Comparison of ENCODE assay signal across 1 cellular context in the genomic region with DNA sequence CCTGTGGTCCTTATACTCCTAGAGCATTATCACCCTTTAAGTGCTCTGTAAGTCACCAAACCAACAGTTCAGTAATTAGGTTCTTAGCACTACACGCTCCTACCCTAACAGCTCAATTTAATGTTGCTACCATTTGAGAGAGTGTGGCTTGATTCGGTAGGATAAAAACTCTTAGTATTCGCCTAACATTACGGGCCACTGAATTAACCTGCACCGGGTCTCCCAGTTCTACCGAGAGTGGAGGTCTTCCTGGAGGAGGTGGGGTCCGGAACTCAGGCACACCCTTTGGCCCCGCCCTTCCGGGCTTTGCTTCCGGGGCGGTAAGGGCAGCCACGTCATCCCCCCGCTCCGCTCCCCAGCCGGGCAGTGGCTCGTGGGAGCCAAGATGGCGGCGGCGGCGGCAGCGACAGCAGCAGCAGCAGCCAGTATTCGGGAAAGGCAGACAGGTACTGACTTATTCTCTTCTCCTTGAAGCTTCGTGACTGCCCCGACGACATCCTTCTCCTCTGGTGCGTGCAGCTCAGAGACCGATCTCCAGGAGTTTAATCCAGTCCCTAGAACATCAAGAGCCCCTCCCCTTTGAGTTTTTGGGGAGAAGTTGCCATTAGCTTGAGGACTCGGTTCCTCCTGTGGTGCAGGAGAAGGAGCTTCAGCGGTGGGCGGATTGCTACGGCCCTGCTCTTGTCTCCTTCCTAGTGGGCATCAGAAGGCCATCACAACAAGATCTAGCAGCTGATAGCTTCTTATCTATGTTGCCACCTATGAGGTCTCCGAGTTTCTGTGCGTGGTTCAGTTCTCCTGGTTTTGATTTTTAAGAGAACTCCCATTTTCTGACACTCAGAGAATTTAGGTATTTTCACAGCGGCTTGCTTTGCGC.
TF ChIP-seq lines count a peak whose summit lies in the region.

A gene with protein sequence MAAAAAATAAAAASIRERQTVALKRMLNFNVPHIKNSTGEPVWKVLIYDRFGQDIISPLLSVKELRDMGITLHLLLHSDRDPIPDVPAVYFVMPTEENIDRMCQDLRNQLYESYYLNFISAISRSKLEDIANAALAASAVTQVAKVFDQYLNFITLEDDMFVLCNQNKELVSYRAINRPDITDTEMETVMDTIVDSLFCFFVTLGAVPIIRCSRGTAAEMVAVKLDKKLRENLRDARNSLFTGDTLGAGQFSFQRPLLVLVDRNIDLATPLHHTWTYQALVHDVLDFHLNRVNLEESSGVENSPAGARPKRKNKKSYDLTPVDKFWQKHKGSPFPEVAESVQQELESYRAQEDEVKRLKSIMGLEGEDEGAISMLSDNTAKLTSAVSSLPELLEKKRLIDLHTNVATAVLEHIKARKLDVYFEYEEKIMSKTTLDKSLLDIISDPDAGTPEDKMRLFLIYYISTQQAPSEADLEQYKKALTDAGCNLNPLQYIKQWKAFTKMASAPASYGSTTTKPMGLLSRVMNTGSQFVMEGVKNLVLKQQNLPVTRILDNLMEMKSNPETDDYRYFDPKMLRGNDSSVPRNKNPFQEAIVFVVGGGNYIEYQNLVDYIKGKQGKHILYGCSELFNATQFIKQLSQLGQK (plus strand): TSS at position 366 of the 877 bp plus-strand sequence. CDS start 20 bp downstream, at position 386.

TF ChIP-seq in HepG2, 621 proteins besides CTCF, POLR2A, EP300 and RAD21 (continued from another document and continues in another):
- TF ChIP-seq, protein P1, sequence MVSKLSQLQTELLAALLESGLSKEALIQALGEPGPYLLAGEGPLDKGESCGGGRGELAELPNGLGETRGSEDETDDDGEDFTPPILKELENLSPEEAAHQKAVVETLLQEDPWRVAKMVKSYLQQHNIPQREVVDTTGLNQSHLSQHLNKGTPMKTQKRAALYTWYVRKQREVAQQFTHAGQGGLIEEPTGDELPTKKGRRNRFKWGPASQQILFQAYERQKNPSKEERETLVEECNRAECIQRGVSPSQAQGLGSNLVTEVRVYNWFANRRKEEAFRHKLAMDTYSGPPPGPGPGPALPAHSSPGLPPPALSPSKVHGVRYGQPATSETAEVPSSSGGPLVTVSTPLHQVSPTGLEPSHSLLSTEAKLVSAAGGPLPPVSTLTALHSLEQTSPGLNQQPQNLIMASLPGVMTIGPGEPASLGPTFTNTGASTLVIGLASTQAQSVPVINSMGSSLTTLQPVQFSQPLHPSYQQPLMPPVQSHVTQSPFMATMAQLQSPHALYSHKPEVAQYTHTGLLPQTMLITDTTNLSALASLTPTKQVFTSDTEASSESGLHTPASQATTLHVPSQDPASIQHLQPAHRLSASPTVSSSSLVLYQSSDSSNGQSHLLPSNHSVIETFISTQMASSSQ (IDR thresholded peaks at IDR 0.05; ENCODE audit: low read depth): peak; percentile 74; the same call in 1 of the 2 replicates
- TF ChIP-seq, protein P1 (CRISPR knock-in tag; IDR thresholded peaks at IDR 0.05; ENCODE audit: borderline replicate concordance): peak; percentile 96; the same call in 1 of the 2 replicates
- peak; percentile 89 for TF ChIP-seq ZNF644 (CRISPR knock-in tag; IDR thresholded peaks at IDR 0.05; ENCODE audit: low read depth)
- TF ChIP-seq HNF4A (CRISPR knock-in tag; IDR thresholded peaks at IDR 0.05): peak; percentile 54
- TF ChIP-seq, protein P2, sequence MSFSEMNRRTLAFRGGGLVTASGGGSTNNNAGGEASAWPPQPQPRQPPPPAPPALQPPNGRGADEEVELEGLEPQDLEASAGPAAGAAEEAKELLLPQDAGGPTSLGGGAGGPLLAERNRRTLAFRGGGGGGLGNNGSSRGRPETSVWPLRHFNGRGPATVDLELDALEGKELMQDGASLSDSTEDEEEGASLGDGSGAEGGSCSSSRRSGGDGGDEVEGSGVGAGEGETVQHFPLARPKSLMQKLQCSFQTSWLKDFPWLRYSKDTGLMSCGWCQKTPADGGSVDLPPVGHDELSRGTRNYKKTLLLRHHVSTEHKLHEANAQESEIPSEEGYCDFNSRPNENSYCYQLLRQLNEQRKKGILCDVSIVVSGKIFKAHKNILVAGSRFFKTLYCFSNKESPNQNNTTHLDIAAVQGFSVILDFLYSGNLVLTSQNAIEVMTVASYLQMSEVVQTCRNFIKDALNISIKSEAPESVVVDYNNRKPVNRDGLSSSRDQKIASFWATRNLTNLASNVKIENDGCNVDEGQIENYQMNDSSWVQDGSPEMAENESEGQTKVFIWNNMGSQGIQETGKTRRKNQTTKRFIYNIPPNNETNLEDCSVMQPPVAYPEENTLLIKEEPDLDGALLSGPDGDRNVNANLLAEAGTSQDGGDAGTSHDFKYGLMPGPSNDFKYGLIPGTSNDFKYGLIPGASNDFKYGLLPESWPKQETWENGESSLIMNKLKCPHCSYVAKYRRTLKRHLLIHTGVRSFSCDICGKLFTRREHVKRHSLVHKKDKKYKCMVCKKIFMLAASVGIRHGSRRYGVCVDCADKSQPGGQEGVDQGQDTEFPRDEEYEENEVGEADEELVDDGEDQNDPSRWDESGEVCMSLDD (CRISPR knock-in tag; IDR thresholded peaks at IDR 0.05; ENCODE audit: borderline replicate concordance): peak; percentile 90; the same call in 1 of the 2 replicates
- TF ChIP-seq SRSF4 (IDR thresholded peaks at IDR 0.05; ENCODE audit: low read depth, low read length, poor library complexity, severe bottlenecking): peak; percentile 65
- no peak for TF ChIP-seq RFX1 (IDR thresholded peaks at IDR 0.05)
- peak; percentile 77 for TF ChIP-seq NCOA1 (CRISPR knock-in tag; IDR thresholded peaks at IDR 0.05)
- TF ChIP-seq KDM6A (CRISPR knock-in tag; IDR thresholded peaks at IDR 0.05; ENCODE audit: low read depth): 0 out of 2 replicates have a peak, but pooled peaks have one; percentile 48
- TF ChIP-seq FOXA1 (IDR thresholded peaks at IDR 0.05): no peak
- peak; percentile 67 for TF ChIP-seq FOXA1 (CRISPR knock-in tag; IDR thresholded peaks at IDR 0.05)
- TF ChIP-seq, protein P3, sequence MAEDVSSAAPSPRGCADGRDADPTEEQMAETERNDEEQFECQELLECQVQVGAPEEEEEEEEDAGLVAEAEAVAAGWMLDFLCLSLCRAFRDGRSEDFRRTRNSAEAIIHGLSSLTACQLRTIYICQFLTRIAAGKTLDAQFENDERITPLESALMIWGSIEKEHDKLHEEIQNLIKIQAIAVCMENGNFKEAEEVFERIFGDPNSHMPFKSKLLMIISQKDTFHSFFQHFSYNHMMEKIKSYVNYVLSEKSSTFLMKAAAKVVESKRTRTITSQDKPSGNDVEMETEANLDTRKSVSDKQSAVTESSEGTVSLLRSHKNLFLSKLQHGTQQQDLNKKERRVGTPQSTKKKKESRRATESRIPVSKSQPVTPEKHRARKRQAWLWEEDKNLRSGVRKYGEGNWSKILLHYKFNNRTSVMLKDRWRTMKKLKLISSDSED (CRISPR knock-in tag; IDR thresholded peaks at IDR 0.05): no peak
- TF ChIP-seq, protein P4, sequence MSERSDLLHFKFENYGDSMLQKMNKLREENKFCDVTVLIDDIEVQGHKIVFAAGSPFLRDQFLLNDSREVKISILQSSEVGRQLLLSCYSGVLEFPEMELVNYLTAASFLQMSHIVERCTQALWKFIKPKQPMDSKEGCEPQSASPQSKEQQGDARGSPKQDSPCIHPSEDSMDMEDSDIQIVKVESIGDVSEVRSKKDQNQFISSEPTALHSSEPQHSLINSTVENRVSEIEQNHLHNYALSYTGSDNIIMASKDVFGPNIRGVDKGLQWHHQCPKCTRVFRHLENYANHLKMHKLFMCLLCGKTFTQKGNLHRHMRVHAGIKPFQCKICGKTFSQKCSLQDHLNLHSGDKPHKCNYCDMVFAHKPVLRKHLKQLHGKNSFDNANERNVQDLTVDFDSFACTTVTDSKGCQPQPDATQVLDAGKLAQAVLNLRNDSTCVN (CRISPR knock-in tag; IDR thresholded peaks at IDR 0.05; ENCODE audit: borderline replicate concordance): peak; percentile 97
- peak; percentile 94 for TF ChIP-seq ZNF232 (CRISPR knock-in tag; IDR thresholded peaks at IDR 0.05; ENCODE audit: borderline replicate concordance)
- peak; percentile 97; the same call in 1 of the 2 replicates for TF ChIP-seq TOE1 (CRISPR knock-in tag; IDR thresholded peaks at IDR 0.05)
- peak; percentile 96 for TF ChIP-seq ZNF547 (CRISPR knock-in tag; IDR thresholded peaks at IDR 0.05)
- TF ChIP-seq ZNF354B (CRISPR knock-in tag; IDR thresholded peaks at IDR 0.05): peak; percentile 38
- peak; percentile 99 for TF ChIP-seq MBD4 (IDR thresholded peaks at IDR 0.05; ENCODE audit: borderline replicate concordance, low read length)
- no peak for TF ChIP-seq NBN (conservative IDR thresholded peaks at IDR 0.05)
- peak; percentile 99 for TF ChIP-seq ARID2 (CRISPR knock-in tag; IDR thresholded peaks at IDR 0.05; ENCODE audit: borderline replicate concordance)
- peak; percentile 59; the same call in 1 of the 2 replicates for TF ChIP-seq HMG20B (CRISPR knock-in tag; conservative IDR thresholded peaks at IDR 0.05)
- no peak for TF ChIP-seq ZNF75D (CRISPR knock-in tag; IDR thresholded peaks at IDR 0.05; ENCODE audit: borderline replicate concordance)
- peak; percentile 99 for TF ChIP-seq ARNT2 (CRISPR knock-in tag; IDR thresholded peaks at IDR 0.05; ENCODE audit: low read depth)
- TF ChIP-seq NRL (CRISPR knock-in tag; IDR thresholded peaks at IDR 0.05; ENCODE audit: borderline replicate concordance): peak; percentile 100; the same call in 1 of the 2 replicates
- TF ChIP-seq, protein P5, sequence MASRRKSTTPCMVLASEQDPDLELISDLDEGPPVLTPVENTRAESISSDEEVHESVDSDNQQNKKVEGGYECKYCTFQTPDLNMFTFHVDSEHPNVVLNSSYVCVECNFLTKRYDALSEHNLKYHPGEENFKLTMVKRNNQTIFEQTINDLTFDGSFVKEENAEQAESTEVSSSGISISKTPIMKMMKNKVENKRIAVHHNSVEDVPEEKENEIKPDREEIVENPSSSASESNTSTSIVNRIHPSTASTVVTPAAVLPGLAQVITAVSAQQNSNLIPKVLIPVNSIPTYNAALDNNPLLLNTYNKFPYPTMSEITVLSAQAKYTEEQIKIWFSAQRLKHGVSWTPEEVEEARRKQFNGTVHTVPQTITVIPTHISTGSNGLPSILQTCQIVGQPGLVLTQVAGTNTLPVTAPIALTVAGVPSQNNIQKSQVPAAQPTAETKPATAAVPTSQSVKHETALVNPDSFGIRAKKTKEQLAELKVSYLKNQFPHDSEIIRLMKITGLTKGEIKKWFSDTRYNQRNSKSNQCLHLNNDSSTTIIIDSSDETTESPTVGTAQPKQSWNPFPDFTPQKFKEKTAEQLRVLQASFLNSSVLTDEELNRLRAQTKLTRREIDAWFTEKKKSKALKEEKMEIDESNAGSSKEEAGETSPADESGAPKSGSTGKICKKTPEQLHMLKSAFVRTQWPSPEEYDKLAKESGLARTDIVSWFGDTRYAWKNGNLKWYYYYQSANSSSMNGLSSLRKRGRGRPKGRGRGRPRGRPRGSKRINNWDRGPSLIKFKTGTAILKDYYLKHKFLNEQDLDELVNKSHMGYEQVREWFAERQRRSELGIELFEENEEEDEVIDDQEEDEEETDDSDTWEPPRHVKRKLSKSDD (CRISPR knock-in tag; IDR thresholded peaks at IDR 0.05; ENCODE audit: low read depth): peak; percentile 95
- peak; percentile 100 for TF ChIP-seq ZNF619 (CRISPR knock-in tag; IDR thresholded peaks at IDR 0.05)
- TF ChIP-seq ZNF883 (CRISPR knock-in tag; IDR thresholded peaks at IDR 0.05; ENCODE audit: not compliant biosample characterization): peak; percentile 99
- peak; percentile 100 for TF ChIP-seq NFKBIZ (CRISPR knock-in tag; IDR thresholded peaks at IDR 0.05)
- TF ChIP-seq SMAD9 (CRISPR knock-in tag; IDR thresholded peaks at IDR 0.05): peak; percentile 98; the same call in 1 of the 2 replicates
- TF ChIP-seq MED1 (CRISPR knock-in tag; IDR thresholded peaks at IDR 0.05): peak; percentile 92
- peak; percentile 44; the same call in 1 of the 2 replicates for TF ChIP-seq ATF7 (IDR thresholded peaks at IDR 0.05)
- TF ChIP-seq ATF7 (CRISPR knock-in tag; IDR thresholded peaks at IDR 0.05): peak; percentile 98
- TF ChIP-seq FOSL2 (CRISPR knock-in tag; IDR thresholded peaks at IDR 0.05): peak; percentile 95
- TF ChIP-seq BCL6 (CRISPR knock-in tag; IDR thresholded peaks at IDR 0.05): peak; percentile 82
- TF ChIP-seq ZC3H13 (CRISPR knock-in tag; IDR thresholded peaks at IDR 0.05): peak; percentile 97
- TF ChIP-seq, protein P6, sequence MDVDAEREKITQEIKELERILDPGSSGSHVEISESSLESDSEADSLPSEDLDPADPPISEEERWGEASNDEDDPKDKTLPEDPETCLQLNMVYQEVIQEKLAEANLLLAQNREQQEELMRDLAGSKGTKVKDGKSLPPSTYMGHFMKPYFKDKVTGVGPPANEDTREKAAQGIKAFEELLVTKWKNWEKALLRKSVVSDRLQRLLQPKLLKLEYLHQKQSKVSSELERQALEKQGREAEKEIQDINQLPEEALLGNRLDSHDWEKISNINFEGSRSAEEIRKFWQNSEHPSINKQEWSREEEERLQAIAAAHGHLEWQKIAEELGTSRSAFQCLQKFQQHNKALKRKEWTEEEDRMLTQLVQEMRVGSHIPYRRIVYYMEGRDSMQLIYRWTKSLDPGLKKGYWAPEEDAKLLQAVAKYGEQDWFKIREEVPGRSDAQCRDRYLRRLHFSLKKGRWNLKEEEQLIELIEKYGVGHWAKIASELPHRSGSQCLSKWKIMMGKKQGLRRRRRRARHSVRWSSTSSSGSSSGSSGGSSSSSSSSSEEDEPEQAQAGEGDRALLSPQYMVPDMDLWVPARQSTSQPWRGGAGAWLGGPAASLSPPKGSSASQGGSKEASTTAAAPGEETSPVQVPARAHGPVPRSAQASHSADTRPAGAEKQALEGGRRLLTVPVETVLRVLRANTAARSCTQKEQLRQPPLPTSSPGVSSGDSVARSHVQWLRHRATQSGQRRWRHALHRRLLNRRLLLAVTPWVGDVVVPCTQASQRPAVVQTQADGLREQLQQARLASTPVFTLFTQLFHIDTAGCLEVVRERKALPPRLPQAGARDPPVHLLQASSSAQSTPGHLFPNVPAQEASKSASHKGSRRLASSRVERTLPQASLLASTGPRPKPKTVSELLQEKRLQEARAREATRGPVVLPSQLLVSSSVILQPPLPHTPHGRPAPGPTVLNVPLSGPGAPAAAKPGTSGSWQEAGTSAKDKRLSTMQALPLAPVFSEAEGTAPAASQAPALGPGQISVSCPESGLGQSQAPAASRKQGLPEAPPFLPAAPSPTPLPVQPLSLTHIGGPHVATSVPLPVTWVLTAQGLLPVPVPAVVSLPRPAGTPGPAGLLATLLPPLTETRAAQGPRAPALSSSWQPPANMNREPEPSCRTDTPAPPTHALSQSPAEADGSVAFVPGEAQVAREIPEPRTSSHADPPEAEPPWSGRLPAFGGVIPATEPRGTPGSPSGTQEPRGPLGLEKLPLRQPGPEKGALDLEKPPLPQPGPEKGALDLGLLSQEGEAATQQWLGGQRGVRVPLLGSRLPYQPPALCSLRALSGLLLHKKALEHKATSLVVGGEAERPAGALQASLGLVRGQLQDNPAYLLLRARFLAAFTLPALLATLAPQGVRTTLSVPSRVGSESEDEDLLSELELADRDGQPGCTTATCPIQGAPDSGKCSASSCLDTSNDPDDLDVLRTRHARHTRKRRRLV (CRISPR knock-in tag; IDR thresholded peaks at IDR 0.05): peak; percentile 96
- no peak for TF ChIP-seq ZNF282 (IDR thresholded peaks at IDR 0.05; ENCODE audit: partially characterized antibody)
- TF ChIP-seq FOSL1 (CRISPR knock-in tag; IDR thresholded peaks at IDR 0.05; ENCODE audit: borderline replicate concordance): peak; percentile 61; the same call in 1 of the 2 replicates
